Comparison of ENCODE assay signal across 9 cellular contexts in the genomic region with DNA sequence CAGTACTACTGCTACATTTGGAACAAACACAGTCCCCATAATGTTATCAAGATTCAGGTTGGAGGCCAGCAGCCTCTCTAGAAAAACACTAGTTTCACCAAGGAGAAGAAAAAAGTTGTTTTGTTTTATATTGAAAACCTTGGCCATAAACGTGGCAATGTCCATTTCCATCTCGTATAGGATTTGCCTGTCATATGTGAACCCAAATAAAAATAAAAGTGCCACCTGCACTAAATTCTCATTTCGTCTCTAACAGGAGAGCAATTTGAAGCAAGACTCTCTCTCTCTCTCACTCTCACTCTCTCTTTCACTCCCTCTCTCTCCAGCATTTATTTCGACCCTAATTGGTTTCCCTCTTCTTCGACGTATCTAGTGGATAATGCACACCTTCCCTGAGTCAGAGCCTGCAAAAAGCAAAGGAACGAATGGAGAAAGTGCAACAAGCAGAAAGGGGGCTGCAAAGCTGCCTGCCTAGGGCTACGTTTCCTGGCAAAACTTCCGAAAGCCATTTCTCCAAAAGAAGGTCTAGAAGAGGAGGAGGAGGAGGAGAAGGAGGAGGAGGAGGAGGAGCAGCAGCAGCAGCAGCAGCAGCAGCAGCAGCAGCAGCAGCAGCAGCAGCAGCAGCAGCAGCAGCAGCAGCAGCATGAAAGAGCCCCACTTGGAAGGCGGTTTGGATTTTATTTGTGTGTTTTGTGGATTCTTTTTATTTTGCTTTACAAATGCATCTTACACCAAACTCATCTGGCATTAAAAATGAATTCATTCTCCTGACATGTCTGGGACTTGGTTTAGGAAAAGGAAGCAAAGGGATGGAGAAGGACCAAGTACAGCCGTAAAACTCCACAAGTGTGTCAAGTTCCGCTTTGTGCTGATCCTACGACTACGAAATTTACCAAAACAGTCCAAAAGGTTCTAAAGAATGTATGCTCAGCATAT. TPM values are rescaled to one million over a fixed set of nuclear protein-coding genes. Genes with fewer than 3 reads are reported as not detected.
DNase-seq lines count a peak whose midpoint lies in the region; ATAC-seq, FAIRE-seq and TF ChIP-seq lines count a peak whose summit lies in the region.
"Had no signal": no experiment of that assay in that cellular context is flagged by ENCODE, and none has a peak within 500 bp of the region (broad histone marks: within the 10 kb centered on the region; RNA-seq: fewer than 3 reads in every experiment).

No MANE protein-coding gene starts in this region.

- peaks cover 4% of the 10 kb centered on the region for H3F3A ChIP-seq in smooth muscle cell (ENCODE audit: low read depth)

- H3K9me3 ChIP-seq in smooth muscle cell (replicated peaks; ENCODE audit: low read depth): no peaks in the 10 kb centered on the region

- FAIRE-seq in GM19239 (lab: Jason Lieb, UNC): no peak
- FAIRE-seq: A204.1 had no signal

- CTCF ChIA-PET in T-cell (lab: Charles Lee): no interaction called here

- H3K4me1 Mint-ChIP-seq in T-cell: peaks cover 25 to 39% (median 27%) of the 10 kb centered on the region in 3 donors

- peaks cover 3% of the 10 kb centered on the region for H4K20me1 ChIP-seq in smooth muscle cell (ENCODE audit: low read depth)

- H3K27me3 Mint-ChIP-seq in T-cell: peaks cover 42 to 54% of the 10 kb centered on the region in 2 donors

- peak overlapping the region; percentile 76 for H3K9ac ChIP-seq in smooth muscle cell (ENCODE audit: low read depth)

- peak overlapping the region; percentile 85 for H2AFZ ChIP-seq in smooth muscle cell (ENCODE audit: low read depth)

- H3K36me3 ChIP-seq in smooth muscle cell (ENCODE audit: low read depth): no peaks in the 10 kb centered on the region

- H3K79me2 ChIP-seq in smooth muscle cell (ENCODE audit: low read depth): peaks cover 78% of the 10 kb centered on the region

- WGBS in smooth muscle cell (ENCODE audit: low lambda C conversion rate): 15% methylated on average over 14 of the region's 14 CpGs

- peaks cover 4% of the 10 kb centered on the region for H3K36me3 Mint-ChIP-seq in T-cell

- peaks cover 53% of the 10 kb centered on the region for H3K4me1 ChIP-seq in smooth muscle cell (ENCODE audit: low read depth)

- no peak for TF ChIP-seq CTCF in smooth muscle cell (IDR thresholded peaks at IDR 0.05; ENCODE audit: borderline replicate concordance, insufficient read depth, poor library complexity, severe bottlenecking)

- H3K27me3 ChIP-seq in smooth muscle cell (ENCODE audit: low read depth): no peaks in the 10 kb centered on the region

- H3K9me3 Mint-ChIP-seq in T-cell: no peaks in the 10 kb centered on the region

- peak overlapping the region; percentile 14 to 90 (median 22) for H3K4me3 Mint-ChIP-seq in T-cell

- H3K4me3 ChIP-seq in smooth muscle cell: peak overlapping the region; percentile 86

- DNase-seq in NCI-H1092 treated with DMSO at 0.1 percent for 48 hours (lab: John Stamatoyannopoulos, UW): peak; percentile 40
- no peak for DNase-seq in NCI-H1092 (lab: John Stamatoyannopoulos, UW)
- no peak for DNase-seq in T-cell
- peak; percentile 45 to 58 for DNase-seq in hippocampal formation (lab: John Stamatoyannopoulos, UW)
- no peak for DNase-seq in smooth muscle cell (lab: John Stamatoyannopoulos, UW; ENCODE audit: unreplicated experiment)
- DNase-seq in GM19239 (ENCODE audit: insufficient read length, low spot score): no peak
- DNase-seq in stimulated activated CD4-positive, alpha-beta T cell treated with anti-CD3 and anti-CD28 coated beads, Interleukin-4, amount 100 ng/mL, for 1 hour: no peak

- ATAC-seq in T-cell (replicated peaks in 1 of 4): no peak
- ATAC-seq in GM21526 (IDR thresholded peaks at IDR 0.05; ENCODE audit: low FRiP score, unreplicated experiment): no peak

- H3K27ac ChIP-seq in smooth muscle cell (ENCODE audit: low read depth): peak overlapping the region; percentile 79

- no peak overlapping the region for H3K27ac Mint-ChIP-seq in T-cell

- peak overlapping the region; percentile 94 for H3K4me2 ChIP-seq in smooth muscle cell

- POLR2A ChIA-PET in T-cell (lab: Charles Lee): no interaction called here

RNA-seq across cellular contexts. Expression of gene TCF4, which starts 2.1 kb away (rescaled TPM):
- 10 to 100 TPM in 1 of 5 donors, 1 to 10 TPM in 4; 2.6 to 11.0 (median 6.6) TPM for total RNA-seq in T-cell
- 120 and 141 TPM in 2 replicates for total RNA-seq in smooth muscle cell
- polyA plus RNA-seq in smooth muscle cell: 105 and 154 TPM in 2 replicates

Comparison
In these comparisons a context has a peak if more than half of its experiments do, and no peak if none do; other contexts are left out.
1. DNase-seq: peak in NCI-H1092 treated with DMSO at 0.1 percent for 48 hours (single experiment) and hippocampal formation (2 of 2); none in NCI-H1092 (single experiment), T-cell (0 of 34), smooth muscle cell (single experiment), GM19239 (single experiment) and stimulated activated CD4-positive, alpha-beta T cell treated with anti-CD3 and anti-CD28 coated beads, Interleukin-4, amount 100 ng/mL, for 1 hour (single experiment).
2. RNA of gene TCF4, which starts 2.1 kb away (total RNA-seq): 120 to 141 TPM in smooth muscle cell; 2.6 to 11.0 TPM in T-cell; every median in the first group is over 10 times any median in the second.